In genomic region chr14:52678591-52678990, GRCh38 we compare ENCODE assay signal across 10 cellular contexts. TPM values are rescaled to one million over a fixed set of nuclear protein-coding genes. Genes with fewer than 3 reads are reported as not detected.
DNase-seq lines count a peak whose midpoint lies in the region; ATAC-seq, FAIRE-seq and TF ChIP-seq lines count a peak whose summit lies in the region.
"Had no signal": no experiment of that assay in that cellular context is flagged by ENCODE, and none has a peak within 500 bp of the region (broad histone marks: within the 10 kb centered on the region; RNA-seq: fewer than 3 reads in every experiment).

No MANE protein-coding gene starts in this region.

- no peak for DNase-seq in BE2C
- peak; percentile 43 for DNase-seq in GM23338 (ENCODE audit: low spot score)
- no peak for DNase-seq in adrenal gland
- no peak for DNase-seq in left colon
- DNase-seq in activated T-helper 1 cell treated with anti-CD3 and anti-CD28 coated beads, Interleukin-12 subunit alpha, Interleukin-12 subunit beta, Interleukin-2, Interleukin-4 antibody, amounts not matched to agents 30 ng/mL and 10 ng/mL and 1 ng/mL, durations not matched to agents 14 hours and 24 hours and 36 hours (ENCODE audit: low spot score) = no peak
- no peak for DNase-seq in pancreas
- DNase-seq in activated naive CD4-positive, alpha-beta T cell treated with anti-CD3 and anti-CD28 coated beads for 36 hours = no peak
- DNase-seq: activated gamma-delta T cell treated with Interleukin-2 at 50 U/mL for 16 hours, NCI-H2081 had no signal

- no peaks in the 10 kb centered on the region for H3K9me3 Mint-ChIP-seq in GM23338
- H3K9me3 Mint-ChIP-seq in activated T-helper 1 cell treated with anti-CD3 and anti-CD28 coated beads, Interleukin-12 subunit alpha, Interleukin-12 subunit beta, Interleukin-2, Interleukin-4 antibody, amounts not matched to agents 30 ng/mL and 10 ng/mL and 1 ng/mL, durations not matched to agents 14 hours and 24 hours and 36 hours = no peaks in the 10 kb centered on the region
- H3K9me3 Mint-ChIP-seq in activated naive CD4-positive, alpha-beta T cell treated with anti-CD3 and anti-CD28 coated beads for 36 hours = no peaks in the 10 kb centered on the region

- TF ChIP-seq CTCF in BE2C (IDR thresholded peaks at IDR 0.05; ENCODE audit: low read depth, low read length) = peak; percentile 60
- TF ChIP-seq CTCF in GM23338 (conservative IDR thresholded peaks at IDR 0.05; ENCODE audit: low read depth in 2 of 2) = peak; percentile 27 to 54
- TF ChIP-seq CTCF in adrenal gland (IDR thresholded peaks at IDR 0.05) = peak in 4 of 6 experiments; percentile 13 to 18 (median 16)
- peak in 1 of 4 donors; percentile 6 for TF ChIP-seq CTCF in pancreas (IDR thresholded peaks at IDR 0.05)

- ATAC-seq in GM23338 = no peak
- ATAC-seq in left colon = peak; percentile 28
- no peak for ATAC-seq in pancreas
- ATAC-seq in GM19452 (IDR thresholded peaks at IDR 0.05; ENCODE audit: unreplicated experiment) = no peak

- intact Hi-C loops in adrenal gland (cut with DNase I) (no loop called here), left colon (cut with DNase I, micrococcal nuclease) (no loop called here), pancreas (cut with DNase I) (no loop called here)
- intact Hi-C loops in activated T-helper 1 cell treated with anti-CD3 and anti-CD28 coated beads, Interleukin-12 subunit alpha, Interleukin-12 subunit beta, Interleukin-2, Interleukin-4 antibody, amounts not matched to agents 30 ng/mL and 10 ng/mL and 1 ng/mL, durations not matched to agents 14 hours and 24 hours and 36 hours (cut with micrococcal nuclease) = no loop called here
- intact Hi-C loops in activated naive CD4-positive, alpha-beta T cell treated with anti-CD3 and anti-CD28 coated beads for 36 hours (cut with micrococcal nuclease) = no loop called here

- H3K27me3 ChIP-seq in BE2C (no peaks in the 10 kb centered on the region), GM23338 (ENCODE audit: insufficient read depth) (no peaks in the 10 kb centered on the region), adrenal gland (no peaks in the 10 kb centered on the region), pancreas (no peaks in the 10 kb centered on the region)

- no peak overlapping the region for H3K4me3 ChIP-seq in BE2C (ENCODE audit: low read depth, low read length)
- no peak overlapping the region for H3K4me3 ChIP-seq in GM23338
- no peak overlapping the region for H3K4me3 ChIP-seq in adrenal gland
- H3K4me3 ChIP-seq in pancreas = no peak overlapping the region

- no peaks in the 10 kb centered on the region for H3K27me3 Mint-ChIP-seq in GM23338 (ENCODE audit: insufficient read depth, low read depth, poor library complexity)
- H3K27me3 Mint-ChIP-seq in activated T-helper 1 cell treated with anti-CD3 and anti-CD28 coated beads, Interleukin-12 subunit alpha, Interleukin-12 subunit beta, Interleukin-2, Interleukin-4 antibody, amounts not matched to agents 30 ng/mL and 10 ng/mL and 1 ng/mL, durations not matched to agents 14 hours and 24 hours and 36 hours (ENCODE audit: insufficient read depth) = no peaks in the 10 kb centered on the region
- no peaks in the 10 kb centered on the region for H3K27me3 Mint-ChIP-seq in activated naive CD4-positive, alpha-beta T cell treated with anti-CD3 and anti-CD28 coated beads for 36 hours (ENCODE audit: low read depth)

- no peaks in the 10 kb centered on the region; the same call in 1 of the 3 replicates for H3K36me3 Mint-ChIP-seq in GM23338 (ENCODE audit: low read depth)
- peaks cover 25% of the 10 kb centered on the region for H3K36me3 Mint-ChIP-seq in activated T-helper 1 cell treated with anti-CD3 and anti-CD28 coated beads, Interleukin-12 subunit alpha, Interleukin-12 subunit beta, Interleukin-2, Interleukin-4 antibody, amounts not matched to agents 30 ng/mL and 10 ng/mL and 1 ng/mL, durations not matched to agents 14 hours and 24 hours and 36 hours (ENCODE audit: low read depth)
- peaks cover 23% of the 10 kb centered on the region for H3K36me3 Mint-ChIP-seq in activated naive CD4-positive, alpha-beta T cell treated with anti-CD3 and anti-CD28 coated beads for 36 hours (ENCODE audit: low read depth)

- H3K4me1 ChIP-seq in BE2C (no peaks in the 10 kb centered on the region), GM23338 (ENCODE audit: insufficient read depth) (no peaks in the 10 kb centered on the region), adrenal gland (replicated peaks in 1 of 2) (no peaks in the 10 kb centered on the region), pancreas (peaks cover 0 to 4% (median 0%) of the 10 kb centered on the region in 3 donors)

- CTCF ChIA-PET in activated naive CD4-positive, alpha-beta T cell treated with anti-CD3 and anti-CD28 coated beads for 36 hours (lab: Charles Lee) = interaction anchor here (0.7 to 1.3 kb wide), 2 partner anchors 15 to 423 kb away, joined by 3 read pairs; no protein-coding TSS in a partner anchor

- 95 to 100% (median 98%) methylated on average over 2 of the region's 2 CpGs for WGBS in adrenal gland, 4 donors
- 90 to 97% methylated on average over 2 of the region's 2 CpGs for WGBS in pancreas, 2 donors

- H3K27ac ChIP-seq in GM23338 (ENCODE audit: low read depth) (no peak overlapping the region), adrenal gland (no peak overlapping the region), pancreas (no peak overlapping the region)

- H3K9me2 ChIP-seq in GM23338 (ENCODE audit: insufficient read depth) = no peaks in the 10 kb centered on the region

- H3K4me3 Mint-ChIP-seq in GM23338 = no peak overlapping the region
- H3K4me3 Mint-ChIP-seq in activated T-helper 1 cell treated with anti-CD3 and anti-CD28 coated beads, Interleukin-12 subunit alpha, Interleukin-12 subunit beta, Interleukin-2, Interleukin-4 antibody, amounts not matched to agents 30 ng/mL and 10 ng/mL and 1 ng/mL, durations not matched to agents 14 hours and 24 hours and 36 hours = no peak overlapping the region
- no peak overlapping the region for H3K4me3 Mint-ChIP-seq in activated naive CD4-positive, alpha-beta T cell treated with anti-CD3 and anti-CD28 coated beads for 36 hours

- no peaks in the 10 kb centered on the region for H3F3A ChIP-seq in GM23338 (replicated peaks; ENCODE audit: low read depth)

- no peak for TF ChIP-seq POLR2A in adrenal gland (IDR thresholded peaks at IDR 0.05)

- no peaks in the 10 kb centered on the region for H4K20me1 ChIP-seq in GM23338 (replicated peaks; ENCODE audit: insufficient read depth)

- H3K36me3 ChIP-seq in BE2C (peaks cover 38% of the 10 kb centered on the region), GM23338 (ENCODE audit: insufficient read depth) (no peaks in the 10 kb centered on the region; the same call in 1 of the 2 replicates), adrenal gland (replicated peaks in 1 of 2) (no peaks in the 10 kb centered on the region), pancreas (peaks cover 0 to 10% (median 3%) of the 10 kb centered on the region in 3 donors)

- H2AFZ ChIP-seq in GM23338 = no peak overlapping the region

- no peaks in the 10 kb centered on the region for H3K4me1 Mint-ChIP-seq in GM23338
- peaks cover 16% of the 10 kb centered on the region for H3K4me1 Mint-ChIP-seq in activated T-helper 1 cell treated with anti-CD3 and anti-CD28 coated beads, Interleukin-12 subunit alpha, Interleukin-12 subunit beta, Interleukin-2, Interleukin-4 antibody, amounts not matched to agents 30 ng/mL and 10 ng/mL and 1 ng/mL, durations not matched to agents 14 hours and 24 hours and 36 hours (ENCODE audit: low read depth)
- peaks cover 2% of the 10 kb centered on the region for H3K4me1 Mint-ChIP-seq in activated naive CD4-positive, alpha-beta T cell treated with anti-CD3 and anti-CD28 coated beads for 36 hours (ENCODE audit: low read depth)

- H3K4me2 ChIP-seq in GM23338 = no peak overlapping the region

- H3K9me3 ChIP-seq in BE2C = no peaks in the 10 kb centered on the region
- H3K9me3 ChIP-seq in adrenal gland (replicated peaks in 1 of 3) = no peaks in the 10 kb centered on the region
- no peaks in the 10 kb centered on the region for H3K9me3 ChIP-seq in pancreas

- FAIRE-seq in pancreas (lab: Jason Lieb, UNC) = no peak

- peaks cover 4% of the 10 kb centered on the region; the same call in 1 of the 2 replicates for H3K79me2 ChIP-seq in GM23338 (replicated peaks; ENCODE audit: insufficient read depth)

- H3K27ac Mint-ChIP-seq in GM23338 = no peak overlapping the region
- no peak overlapping the region for H3K27ac Mint-ChIP-seq in activated T-helper 1 cell treated with anti-CD3 and anti-CD28 coated beads, Interleukin-12 subunit alpha, Interleukin-12 subunit beta, Interleukin-2, Interleukin-4 antibody, amounts not matched to agents 30 ng/mL and 10 ng/mL and 1 ng/mL, durations not matched to agents 14 hours and 24 hours and 36 hours
- no peak overlapping the region for H3K27ac Mint-ChIP-seq in activated naive CD4-positive, alpha-beta T cell treated with anti-CD3 and anti-CD28 coated beads for 36 hours

RNA-seq across cellular contexts. Expression of gene ERO1A, which starts 16.8 kb away (rescaled TPM):
- polyA plus RNA-seq in BE2C (2012; ENCODE audit: insufficient read depth, insufficient read length, low read depth) = 19.0 TPM
- total RNA-seq in GM23338 (2014; rRNA removed; shearing (Covaris generic)) = 40.7 and 44.7 TPM in 2 replicates
- polyA plus RNA-seq in GM23338 (2016; fragmentation: Nextera tagmentation; extraction: Ambion mirVana) (21.2 and 25.2 TPM in 2 replicates), adrenal gland (10 to 100 TPM in 2 of 3 donors, 1 to 10 TPM in 1; 8.8 to 21.0 (median 11.7) TPM), pancreas (10 to 100 TPM in 1 of 2 donors, 1 to 10 TPM in 1; 9.7 to 11.0 TPM)
- total RNA-seq in adrenal gland (10 to 100 TPM; 21.5 to 35.2 (median 26.3) TPM), left colon (10 to 100 TPM; 61.0 to 70.8 TPM), pancreas (10 to 100 TPM; 21.3 to 51.0 (median 28.5) TPM)
- total RNA-seq in activated T-helper 1 cell treated with anti-CD3 and anti-CD28 coated beads, Interleukin-12 subunit alpha, Interleukin-12 subunit beta, Interleukin-2, Interleukin-4 antibody, amounts not matched to agents 30 ng/mL and 10 ng/mL and 1 ng/mL, durations not matched to agents 14 hours and 24 hours and 36 hours = 144 and 158 TPM in 2 replicates
- 10 to 100 TPM; 87.4 to 90.4 TPM for total RNA-seq in activated naive CD4-positive, alpha-beta T cell treated with anti-CD3 and anti-CD28 coated beads for 36 hours

RNA-seq across cellular contexts. Expression of gene PSMC6, which starts 28.4 kb away (rescaled TPM):
- polyA plus RNA-seq in BE2C (2012; ENCODE audit: insufficient read depth, insufficient read length, low read depth) = 76.2 TPM
- 143 and 162 TPM in 2 replicates for total RNA-seq in GM23338 (2014; rRNA removed; shearing (Covaris generic))
- polyA plus RNA-seq in GM23338 (2016; fragmentation: Nextera tagmentation; extraction: Ambion mirVana) = 176 and 177 TPM in 2 replicates
- total RNA-seq in adrenal gland = 100 to 1,000 TPM in 2 of 8 donors, 10 to 100 TPM in 6; 50.6 to 123 (median 81.1) TPM
- 100 to 1,000 TPM in 2 of 3 donors, 10 to 100 TPM in 1; 55.2 to 226 (median 133) TPM for polyA plus RNA-seq in adrenal gland
- total RNA-seq in left colon = 10 to 100 TPM; 61.6 to 61.9 TPM
- 130 and 132 TPM in 2 replicates for total RNA-seq in activated T-helper 1 cell treated with anti-CD3 and anti-CD28 coated beads, Interleukin-12 subunit alpha, Interleukin-12 subunit beta, Interleukin-2, Interleukin-4 antibody, amounts not matched to agents 30 ng/mL and 10 ng/mL and 1 ng/mL, durations not matched to agents 14 hours and 24 hours and 36 hours
- 10 to 100 TPM; 30.0 to 46.6 (median 31.3) TPM for total RNA-seq in pancreas
- polyA plus RNA-seq in pancreas = 10 to 100 TPM; 53.6 to 55.8 TPM
- 100 to 1,000 TPM; 103 to 114 TPM for total RNA-seq in activated naive CD4-positive, alpha-beta T cell treated with anti-CD3 and anti-CD28 coated beads for 36 hours

RNA-seq across cellular contexts. Expression of gene STYX, which starts 51.4 kb away (rescaled TPM):
- polyA plus RNA-seq in BE2C (2012; ENCODE audit: insufficient read depth, insufficient read length, low read depth) = 1.8 TPM
- total RNA-seq in GM23338 (2014; rRNA removed; shearing (Covaris generic)) = 40.2 and 43.1 TPM in 2 replicates
- polyA plus RNA-seq in GM23338 (2016; fragmentation: Nextera tagmentation; extraction: Ambion mirVana) (21.8 and 23.3 TPM in 2 replicates), adrenal gland (1 to 10 TPM; 1.6 to 5.7 (median 2.6) TPM), pancreas (1 to 10 TPM; 2.9 to 4.3 TPM)
- total RNA-seq in adrenal gland (10 to 100 TPM in 1 of 8 donors, 1 to 10 TPM in 7; 3.7 to 13.0 (median 6.8) TPM), left colon (10 to 100 TPM in 1 of 2 donors, 1 to 10 TPM in 1; 8.5 to 10.1 TPM), pancreas (1 to 10 TPM; 4.5 to 7.8 (median 5.9) TPM)
- total RNA-seq in activated T-helper 1 cell treated with anti-CD3 and anti-CD28 coated beads, Interleukin-12 subunit alpha, Interleukin-12 subunit beta, Interleukin-2, Interleukin-4 antibody, amounts not matched to agents 30 ng/mL and 10 ng/mL and 1 ng/mL, durations not matched to agents 14 hours and 24 hours and 36 hours = 18.7 and 21.3 TPM in 2 replicates
- total RNA-seq in activated naive CD4-positive, alpha-beta T cell treated with anti-CD3 and anti-CD28 coated beads for 36 hours = 10 to 100 TPM; 13.3 to 14.1 TPM
